In genomic region chr11:44531116-44531504, GRCh38 we compare ENCODE assay signal across 22 cellular contexts. TPM values are rescaled to one million over a fixed set of nuclear protein-coding genes. Genes with fewer than 3 reads are reported as not detected.
DNase-seq lines count a peak whose midpoint lies in the region; ATAC-seq and TF ChIP-seq lines count a peak whose summit lies in the region.
"Had no signal": no experiment of that assay in that cellular context is flagged by ENCODE, and none has a peak within 500 bp of the region (broad histone marks: within the 10 kb centered on the region; RNA-seq: fewer than 3 reads in every experiment).

No MANE protein-coding gene starts in this region.

- ATAC-seq in activated CD8-positive, alpha-beta memory T cell treated with anti-CD3 and anti-CD28 coated beads, Interleukin-2, amount 10 ng/mL, durations not matched to agents 7 days and 5 days = no peak
- ATAC-seq in HG02571 (IDR thresholded peaks at IDR 0.05; ENCODE audit: unreplicated experiment) (no peak), GM18520 (IDR thresholded peaks at IDR 0.05; ENCODE audit: unreplicated experiment) (no peak)
- ATAC-seq: natural killer cell had no signal

- intact Hi-C loops in activated T-helper 1 cell treated with anti-CD3 and anti-CD28 coated beads, Interleukin-12 subunit alpha, Interleukin-12 subunit beta, Interleukin-2, Interleukin-4 antibody, amounts not matched to agents 30 ng/mL and 10 ng/mL and 1 ng/mL, durations not matched to agents 14 hours and 24 hours and 36 hours (cut with micrococcal nuclease) = loop anchor here (2.0 kb wide), 1 partner anchor 436 kb away; the partner anchor contains the start of gene EXT2

- no peak overlapping the region for H3K4me3 Mint-ChIP-seq in activated CD8-positive, alpha-beta memory T cell treated with anti-CD3 and anti-CD28 coated beads, Interleukin-2, amount 10 ng/mL, durations not matched to agents 7 days and 5 days
- H3K4me3 Mint-ChIP-seq in activated T-helper 1 cell treated with anti-CD3 and anti-CD28 coated beads, Interleukin-12 subunit alpha, Interleukin-12 subunit beta, Interleukin-2, Interleukin-4 antibody, amounts not matched to agents 30 ng/mL and 10 ng/mL and 1 ng/mL, durations not matched to agents 14 hours and 24 hours and 36 hours = no peak overlapping the region
- no peak overlapping the region for H3K4me3 Mint-ChIP-seq in neural progenitor cell
- H3K4me3 Mint-ChIP-seq: activated naive CD4-positive, alpha-beta T cell treated with anti-CD3 and anti-CD28 coated beads, Interleukin-2, amount 50 U/mL, for 24 hours; CD4-positive, alpha-beta T cell; natural killer cell had no signal

- no peaks in the 10 kb centered on the region for H4K20me1 ChIP-seq in neural progenitor cell (ENCODE audit: low read depth)

- H2AFZ ChIP-seq in neural progenitor cell (replicated peaks) = no peak overlapping the region
- H2AFZ ChIP-seq: GM23248 had no signal

- H3K9me3 ChIP-seq in HEK293 (ENCODE audit: control insufficient read depth, insufficient read depth, low read depth, low read length) = no peaks in the 10 kb centered on the region
- H3K9me3 ChIP-seq in neural progenitor cell (ENCODE audit: low read depth) = no peaks in the 10 kb centered on the region
- H3K9me3 ChIP-seq: prostate gland, SJSA1, tibial artery had no signal

- no peak for TF ChIP-seq CTCF in HEK293 (tag by site-specific recombination; IDR thresholded peaks at IDR 0.05)
- TF ChIP-seq CTCF in neural progenitor cell (IDR thresholded peaks at IDR 0.05) = no peak

- no peaks in the 10 kb centered on the region for H3K79me2 ChIP-seq in neural progenitor cell (ENCODE audit: low read depth)

- no peaks in the 10 kb centered on the region for H3K27me3 ChIP-seq in neural progenitor cell
- H3K27me3 ChIP-seq: SJSA1 had no signal

- DNase-seq in activated CD8-positive, alpha-beta memory T cell treated with anti-CD3 and anti-CD28 coated beads, Interleukin-2, amount 10 ng/mL, durations not matched to agents 7 days and 5 days = no peak
- DNase-seq in activated CD8-positive, alpha-beta memory T cell treated with anti-CD3 and anti-CD28 coated beads, Interleukin-2, amount 50 U/mL, for 48 hours = no peak
- no peak for DNase-seq in activated T-helper 1 cell treated with anti-CD3 and anti-CD28 coated beads, Interleukin-12 subunit alpha, Interleukin-12 subunit beta, Interleukin-2, Interleukin-4 antibody, amounts not matched to agents 30 ng/mL and 10 ng/mL and 1 ng/mL, durations not matched to agents 14 hours and 24 hours and 36 hours (ENCODE audit: low spot score)
- DNase-seq in neural progenitor cell (ENCODE audit: low spot score) = no peak
- DNase-seq in germinal center (ENCODE audit: low spot score) = no peak
- DNase-seq: CD4-positive, alpha-beta T cell; DMS79 treated with DMSO at 0.1 percent for 48 hours; effector CD8-positive, alpha-beta T cell; GM23248; MM.1S; natural killer cell; NCI-H146; NCI-H2171 treated with DMSO at 0.1 percent for 48 hours; NCI-H748 treated with DMSO at 0.1 percent for 48 hours; stimulated activated naive CD4-positive, alpha-beta T cell treated with Interleukin-2 at 50 U/mL for 16 hours; tibial artery had no signal

- H3K27ac Mint-ChIP-seq in activated CD8-positive, alpha-beta memory T cell treated with anti-CD3 and anti-CD28 coated beads, Interleukin-2, amount 10 ng/mL, durations not matched to agents 7 days and 5 days = peak overlapping the region; percentile 96
- peak overlapping the region; percentile 34 for H3K27ac Mint-ChIP-seq in activated T-helper 1 cell treated with anti-CD3 and anti-CD28 coated beads, Interleukin-12 subunit alpha, Interleukin-12 subunit beta, Interleukin-2, Interleukin-4 antibody, amounts not matched to agents 30 ng/mL and 10 ng/mL and 1 ng/mL, durations not matched to agents 14 hours and 24 hours and 36 hours
- H3K27ac Mint-ChIP-seq in neural progenitor cell = peak overlapping the region; percentile 5
- H3K27ac Mint-ChIP-seq: CD4-positive, alpha-beta T cell; natural killer cell had no signal

- peaks cover 3% of the 10 kb centered on the region for H3K27me3 Mint-ChIP-seq in activated CD8-positive, alpha-beta memory T cell treated with anti-CD3 and anti-CD28 coated beads, Interleukin-2, amount 10 ng/mL, durations not matched to agents 7 days and 5 days
- H3K27me3 Mint-ChIP-seq in activated T-helper 1 cell treated with anti-CD3 and anti-CD28 coated beads, Interleukin-12 subunit alpha, Interleukin-12 subunit beta, Interleukin-2, Interleukin-4 antibody, amounts not matched to agents 30 ng/mL and 10 ng/mL and 1 ng/mL, durations not matched to agents 14 hours and 24 hours and 36 hours (ENCODE audit: insufficient read depth) = no peaks in the 10 kb centered on the region
- peaks cover 20% of the 10 kb centered on the region for H3K27me3 Mint-ChIP-seq in neural progenitor cell (ENCODE audit: insufficient read depth, low read depth)
- H3K27me3 Mint-ChIP-seq: activated naive CD4-positive, alpha-beta T cell treated with anti-CD3 and anti-CD28 coated beads, Interleukin-2, amount 50 U/mL, for 24 hours; CD4-positive, alpha-beta T cell had no signal

- H3K4me1 ChIP-seq in HEK293 (ENCODE audit: control insufficient read depth, insufficient read depth, low read length) = no peaks in the 10 kb centered on the region
- peaks cover 23% of the 10 kb centered on the region for H3K4me1 ChIP-seq in neural progenitor cell
- H3K4me1 ChIP-seq: prostate gland, SJSA1, tibial artery had no signal

- H3K4me3 ChIP-seq in HEK293 (ENCODE audit: low read depth, low read length) (no peak overlapping the region), neural progenitor cell (no peak overlapping the region)
- H3K4me3 ChIP-seq: GM23248, prostate gland, SJSA1, tibial artery had no signal

- POLR2A ChIA-PET in HEK293 (lab: Yijun Ruan, JAX) = no interaction called here

- CTCF ChIA-PET in activated CD8-positive, alpha-beta memory T cell treated with anti-CD3 and anti-CD28 coated beads, Interleukin-2, amount 10 ng/mL, durations not matched to agents 7 days and 5 days (lab: Charles Lee) = interaction anchor here (1.7 to 1.8 kb wide), 2 partner anchors 8 to 86 kb away, joined by 4 to 8 read pairs; no protein-coding TSS in a partner anchor
- CTCF ChIA-PET in HEK293 (lab: Yijun Ruan, JAX) = no interaction called here

- H3F3A ChIP-seq in neural progenitor cell (ENCODE audit: low read depth) = peaks cover 3% of the 10 kb centered on the region

- no peak overlapping the region for H3K9ac ChIP-seq in neural progenitor cell
- H3K9ac ChIP-seq: GM23248 had no signal

- peaks cover 2% of the 10 kb centered on the region for H3K36me3 Mint-ChIP-seq in activated CD8-positive, alpha-beta memory T cell treated with anti-CD3 and anti-CD28 coated beads, Interleukin-2, amount 10 ng/mL, durations not matched to agents 7 days and 5 days
- H3K36me3 Mint-ChIP-seq in activated T-helper 1 cell treated with anti-CD3 and anti-CD28 coated beads, Interleukin-12 subunit alpha, Interleukin-12 subunit beta, Interleukin-2, Interleukin-4 antibody, amounts not matched to agents 30 ng/mL and 10 ng/mL and 1 ng/mL, durations not matched to agents 14 hours and 24 hours and 36 hours (ENCODE audit: low read depth) = peaks cover 5% of the 10 kb centered on the region
- no peaks in the 10 kb centered on the region for H3K36me3 Mint-ChIP-seq in neural progenitor cell
- H3K36me3 Mint-ChIP-seq: activated naive CD4-positive, alpha-beta T cell treated with anti-CD3 and anti-CD28 coated beads, Interleukin-2, amount 50 U/mL, for 24 hours; natural killer cell had no signal

- H3K27ac ChIP-seq in HEK293 (ENCODE audit: extremely low read depth, low read depth, low read length) (no peak overlapping the region), neural progenitor cell (no peak overlapping the region)
- H3K27ac ChIP-seq: GM23248, prostate gland, SJSA1, tibial artery had no signal

- H3K9me3 Mint-ChIP-seq in activated CD8-positive, alpha-beta memory T cell treated with anti-CD3 and anti-CD28 coated beads, Interleukin-2, amount 10 ng/mL, durations not matched to agents 7 days and 5 days (ENCODE audit: low read depth) = no peaks in the 10 kb centered on the region
- H3K9me3 Mint-ChIP-seq in activated T-helper 1 cell treated with anti-CD3 and anti-CD28 coated beads, Interleukin-12 subunit alpha, Interleukin-12 subunit beta, Interleukin-2, Interleukin-4 antibody, amounts not matched to agents 30 ng/mL and 10 ng/mL and 1 ng/mL, durations not matched to agents 14 hours and 24 hours and 36 hours = no peaks in the 10 kb centered on the region
- peaks cover 3% of the 10 kb centered on the region for H3K9me3 Mint-ChIP-seq in neural progenitor cell
- H3K9me3 Mint-ChIP-seq: activated naive CD4-positive, alpha-beta T cell treated with anti-CD3 and anti-CD28 coated beads, Interleukin-2, amount 50 U/mL, for 24 hours; CD4-positive, alpha-beta T cell; natural killer cell had no signal

- H3K36me3 ChIP-seq in HEK293 (ENCODE audit: control insufficient read depth in 2 of 2, insufficient read depth in 1 of 2, low read length in 2 of 2) (no peaks in the 10 kb centered on the region), neural progenitor cell (no peaks in the 10 kb centered on the region)
- H3K36me3 ChIP-seq: prostate gland, SJSA1, tibial artery had no signal

- peaks cover 40% of the 10 kb centered on the region for H3K4me1 Mint-ChIP-seq in activated CD8-positive, alpha-beta memory T cell treated with anti-CD3 and anti-CD28 coated beads, Interleukin-2, amount 10 ng/mL, durations not matched to agents 7 days and 5 days
- peaks cover 40% of the 10 kb centered on the region for H3K4me1 Mint-ChIP-seq in activated T-helper 1 cell treated with anti-CD3 and anti-CD28 coated beads, Interleukin-12 subunit alpha, Interleukin-12 subunit beta, Interleukin-2, Interleukin-4 antibody, amounts not matched to agents 30 ng/mL and 10 ng/mL and 1 ng/mL, durations not matched to agents 14 hours and 24 hours and 36 hours (ENCODE audit: low read depth)
- peaks cover 54% of the 10 kb centered on the region for H3K4me1 Mint-ChIP-seq in neural progenitor cell

- H3K4me2 ChIP-seq in neural progenitor cell = no peak overlapping the region

RNA-seq across cellular contexts. Expression of gene CD82, which starts 34.4 kb away (rescaled TPM):
- 100 to 1,000 TPM in 1 of 2 experiments, 10 to 100 TPM in 1; 90.2 to 285 TPM for total RNA-seq in activated CD8-positive, alpha-beta memory T cell treated with anti-CD3 and anti-CD28 coated beads, Interleukin-2, amount 10 ng/mL, durations not matched to agents 7 days and 5 days
- 499 and 500 TPM in 2 replicates for total RNA-seq in activated T-helper 1 cell treated with anti-CD3 and anti-CD28 coated beads, Interleukin-12 subunit alpha, Interleukin-12 subunit beta, Interleukin-2, Interleukin-4 antibody, amounts not matched to agents 30 ng/mL and 10 ng/mL and 1 ng/mL, durations not matched to agents 14 hours and 24 hours and 36 hours
- 8.8 and 16.2 TPM in 2 replicates for total RNA-seq in neural progenitor cell (ENCODE audit: low replicate concordance)

Comparison
In these comparisons a context has a peak if more than half of its experiments do, and no peak if none do; other contexts are left out.
1. H3K27ac Mint-ChIP-seq: peak in every context shown above with its lines; median percentile 96 in activated CD8-positive, alpha-beta memory T cell treated with anti-CD3 and anti-CD28 coated beads, Interleukin-2, amount 10 ng/mL, durations not matched to agents 7 days and 5 days; 34 in activated T-helper 1 cell treated with anti-CD3 and anti-CD28 coated beads, Interleukin-12 subunit alpha, Interleukin-12 subunit beta, Interleukin-2, Interleukin-4 antibody, amounts not matched to agents 30 ng/mL and 10 ng/mL and 1 ng/mL, durations not matched to agents 14 hours and 24 hours and 36 hours; 5 in neural progenitor cell.